12 cellular contexts compared by ENCODE assay signal in the genomic region with DNA sequence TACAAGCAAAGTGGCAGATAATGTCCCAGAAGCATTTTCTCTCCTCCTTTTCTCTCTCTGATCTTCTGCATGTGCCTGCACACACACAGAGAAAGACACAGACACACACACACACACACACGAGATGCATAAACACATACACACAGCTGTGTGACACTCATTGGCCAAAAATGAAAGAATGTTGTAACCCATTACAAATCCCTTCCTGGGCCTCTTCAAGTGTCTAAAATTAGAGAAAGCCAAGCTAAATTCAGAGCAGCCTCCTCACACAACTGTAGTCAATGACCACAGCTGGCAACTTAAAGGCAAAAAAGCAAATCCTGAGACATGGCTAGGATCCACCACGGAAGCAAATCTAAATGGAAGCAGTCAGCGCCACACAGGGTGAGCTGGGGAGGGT.
DNase-seq lines count a peak whose midpoint lies in the region; ATAC-seq and TF ChIP-seq lines count a peak whose summit lies in the region.
"Had no signal": no experiment of that assay in that cellular context is flagged by ENCODE, and none has a peak within 500 bp of the region (broad histone marks: within the 10 kb centered on the region; RNA-seq: fewer than 3 reads in every experiment).

No MANE protein-coding gene starts in this region.

- H3K9me3 ChIP-seq in heart left ventricle (peaks cover 0 to 4% (median 0%) of the 10 kb centered on the region in 12 donors), left ventricle myocardium inferior (replicated peaks) (peaks cover 5% of the 10 kb centered on the region), fibroblast of lung (ENCODE audit: control insufficient read depth, insufficient read depth, low read depth, low read length) (no peaks in the 10 kb centered on the region), smooth muscle cell (replicated peaks; ENCODE audit: low read depth) (no peaks in the 10 kb centered on the region)

- H3K4me3 ChIP-seq in heart left ventricle (no peak overlapping the region), left ventricle myocardium inferior (no peak overlapping the region), fibroblast of lung (replicated peaks in 1 of 4; ENCODE audit: control extremely low read depth in 1 of 4, insufficient read depth in 1 of 4, low read depth in 3 of 4, low read length in 4 of 4) (peak overlapping the region in 2 of 4 experiments; percentile 8 to 39), smooth muscle cell (no peak overlapping the region)

- no peaks in the 10 kb centered on the region for H3K27me3 ChIP-seq in heart left ventricle
- H3K27me3 ChIP-seq in left ventricle myocardium inferior (ENCODE audit: low read depth), result no peaks in the 10 kb centered on the region
- no peaks in the 10 kb centered on the region for H3K27me3 ChIP-seq in fibroblast of lung (ENCODE audit: control insufficient read depth, insufficient read depth, low read length)
- no peaks in the 10 kb centered on the region for H3K27me3 ChIP-seq in smooth muscle cell (ENCODE audit: low read depth)

- H4K20me1 ChIP-seq in fibroblast of lung (ENCODE audit: control insufficient read depth, extremely low read depth, insufficient read depth, low read length) (no peaks in the 10 kb centered on the region), smooth muscle cell (ENCODE audit: low read depth) (no peaks in the 10 kb centered on the region)

- peak overlapping the region; percentile 36 for H3K4me2 ChIP-seq in fibroblast of lung (ENCODE audit: extremely low read depth, insufficient read depth, low read length)
- peak overlapping the region; percentile 71 for H3K4me2 ChIP-seq in smooth muscle cell

- 20 to 44% (median 33%) methylated on average over 3 of the region's 3 CpGs for WGBS in heart left ventricle, 4 donors
- 22% methylated on average over 3 of the region's 3 CpGs for WGBS in smooth muscle cell (ENCODE audit: low lambda C conversion rate)

- no peak for TF ChIP-seq CTCF in heart left ventricle (IDR thresholded peaks at IDR 0.05)
- no peak for TF ChIP-seq CTCF in left ventricle myocardium inferior (IDR thresholded peaks at IDR 0.05; ENCODE audit: borderline replicate concordance)
- no peak for TF ChIP-seq CTCF in fibroblast of lung (conservative IDR thresholded peaks at IDR 0.05 in 1 of 2, IDR thresholded peaks at IDR 0.05 in 1 of 2; ENCODE audit: low read depth in 1 of 2, low read length in 2 of 2)
- no peak for TF ChIP-seq CTCF in smooth muscle cell (IDR thresholded peaks at IDR 0.05; ENCODE audit: borderline replicate concordance, insufficient read depth, poor library complexity, severe bottlenecking)

- TF ChIP-seq POLR2A in heart left ventricle (IDR thresholded peaks at IDR 0.05), result no peak

- no peaks in the 10 kb centered on the region for H3F3A ChIP-seq in smooth muscle cell (ENCODE audit: low read depth)

- H3K4me1 ChIP-seq in heart left ventricle, result peaks cover 0 to 6% (median 0%) of the 10 kb centered on the region in 12 donors
- peaks cover 21% of the 10 kb centered on the region for H3K4me1 ChIP-seq in left ventricle myocardium inferior
- peaks cover 9% of the 10 kb centered on the region for H3K4me1 ChIP-seq in fibroblast of lung (ENCODE audit: control insufficient read depth, extremely low read depth, insufficient read depth, low read length)
- H3K4me1 ChIP-seq in smooth muscle cell (ENCODE audit: low read depth), result peaks cover 12% of the 10 kb centered on the region

- H3K36me3 ChIP-seq in heart left ventricle (no peaks in the 10 kb centered on the region), left ventricle myocardium inferior (no peaks in the 10 kb centered on the region), fibroblast of lung (ENCODE audit: control insufficient read depth, insufficient read depth, low read length) (no peaks in the 10 kb centered on the region), smooth muscle cell (ENCODE audit: low read depth) (no peaks in the 10 kb centered on the region)

- H3K79me2 ChIP-seq in fibroblast of lung (ENCODE audit: control insufficient read depth, insufficient read depth, low read length), result no peaks in the 10 kb centered on the region
- H3K79me2 ChIP-seq in smooth muscle cell (ENCODE audit: low read depth), result no peaks in the 10 kb centered on the region

- H2AFZ ChIP-seq in fibroblast of lung (ENCODE audit: low read length) (peak overlapping the region; percentile 41), smooth muscle cell (ENCODE audit: low read depth) (peak overlapping the region; percentile 45)

- DNase-seq in heart left ventricle (no peak), left ventricle myocardium inferior (no peak), fibroblast of lung (ENCODE audit: low read depth in 2 of 2) (peak; percentile 84 to 98), smooth muscle cell (lab: John Stamatoyannopoulos, UW; ENCODE audit: unreplicated experiment) (no peak), DMS53 (lab: John Stamatoyannopoulos, UW) (no peak), NCI-H1436 (lab: John Stamatoyannopoulos, UW) (no peak)
- DNase-seq: activated gamma-delta T cell treated with Interleukin-2 at 50 U/mL for 16 hours; cerebellar nuclear complex; NCI-H2171 treated with DMSO at 0.1 percent for 48 hours; stimulated activated CD4-positive, alpha-beta T cell treated with anti-CD3 and anti-CD28 coated beads, Interleukin-2, amount 100 ng/mL, for 24 hours had no signal

- H3K9ac ChIP-seq in fibroblast of lung (ENCODE audit: insufficient read depth, low read length) (no peak overlapping the region), smooth muscle cell (ENCODE audit: low read depth) (peak overlapping the region; percentile 0)

- intact Hi-C loops in heart left ventricle (cut with DNase I) (no loop called here), left ventricle myocardium inferior (cut with micrococcal nuclease) (no loop called here)

- ATAC-seq in heart left ventricle (peak in 3 of 4 donors; percentile 36 to 55 (median 43)), HG02884 (IDR thresholded peaks at IDR 0.05; ENCODE audit: unreplicated experiment) (no peak)

- H3K27ac ChIP-seq in heart left ventricle (no peak overlapping the region), left ventricle myocardium inferior (replicated peaks) (no peak overlapping the region), fibroblast of lung (ENCODE audit: insufficient read depth, low read length) (peak overlapping the region; percentile 66), smooth muscle cell (ENCODE audit: low read depth) (peak overlapping the region; percentile 51)

TF ChIP-seq in PFSK-1, 5 proteins besides CTCF, POLR2A, EP300 and RAD21:
- no peak for TF ChIP-seq SIN3A (IDR thresholded peaks at IDR 0.05; ENCODE audit: borderline replicate concordance, insufficient read depth, low read length)
- peak; percentile 41 for TF ChIP-seq FOXP2 (optimal IDR thresholded peaks at IDR 0.05; ENCODE audit: borderline replicate concordance, extremely low read depth, extremely low read length, insufficient read depth)

Comparison
In these comparisons a context has a peak if more than half of its experiments do, and no peak if none do; other contexts are left out.
1. DNase-seq: peak in fibroblast of lung (2 of 2); none in heart left ventricle (0 of 5), left ventricle myocardium inferior (single experiment), smooth muscle cell (single experiment), DMS53 (single experiment) and NCI-H1436 (single experiment).
2. H3K27ac ChIP-seq: peak in fibroblast of lung (single experiment) and smooth muscle cell (single experiment); none in heart left ventricle (0 of 12) and left ventricle myocardium inferior (single experiment).